36 cellular contexts compared by ENCODE assay signal in the genomic region with DNA sequence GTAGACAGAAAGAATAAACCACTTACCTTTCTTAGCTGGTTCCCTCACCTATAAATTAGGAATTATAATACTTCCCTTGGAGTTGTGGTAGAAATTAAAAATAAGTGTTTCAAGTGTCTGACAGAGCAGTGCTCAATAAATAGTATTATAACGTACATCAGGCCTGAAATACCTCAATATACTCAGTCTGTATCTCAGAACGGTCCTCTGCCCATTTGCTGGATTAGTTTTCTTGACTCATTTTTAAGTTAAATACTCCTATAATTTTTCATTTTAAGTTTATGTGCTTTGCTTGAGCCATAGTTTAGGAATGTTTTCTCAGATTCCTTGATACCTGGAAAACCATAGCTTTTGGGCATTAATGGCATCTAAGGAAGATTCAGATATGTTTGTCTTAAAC. TPM values are rescaled to one million over a fixed set of nuclear protein-coding genes. Genes with fewer than 3 reads are reported as not detected.
DNase-seq lines count a peak whose midpoint lies in the region; ATAC-seq, FAIRE-seq and TF ChIP-seq lines count a peak whose summit lies in the region.
"Had no signal": no experiment of that assay in that cellular context is flagged by ENCODE, and none has a peak within 500 bp of the region (broad histone marks: within the 10 kb centered on the region; RNA-seq: fewer than 3 reads in every experiment).

No MANE protein-coding gene starts in this region.

- H3K4me2 ChIP-seq in HepG2 (ENCODE audit: low read depth, low read length) (no peak overlapping the region), K562 (ENCODE audit: insufficient read depth, low read length) (no peak overlapping the region)
- H3K4me2 ChIP-seq: A549; BLaER1; BLaER1 treated with 17β-estradiol and CSF1 and Interleukin-3, amounts not matched to agents 10 nM and 100 nM had no signal

- H3K4me1 ChIP-seq in HepG2 (ENCODE audit: insufficient read depth, low read length) (no peaks in the 10 kb centered on the region), right lobe of liver (no peaks in the 10 kb centered on the region), HEK293 (ENCODE audit: control insufficient read depth, insufficient read depth, low read length) (peaks cover 26% of the 10 kb centered on the region), K562 (replicated peaks in 1 of 2; ENCODE audit: control insufficient read depth in 2 of 2, insufficient read depth in 2 of 2, low read length in 2 of 2) (no peaks in the 10 kb centered on the region)
- H3K4me1 ChIP-seq: BE2C, Caco-2 had no signal

- no peaks in the 10 kb centered on the region for H3K36me3 Mint-ChIP-seq in T-helper 17 cell (ENCODE audit: low read depth)
- peaks cover 8% of the 10 kb centered on the region for H3K36me3 Mint-ChIP-seq in activated naive CD4-positive, alpha-beta T cell treated with anti-CD3 and anti-CD28 coated beads for 36 hours (ENCODE audit: low read depth)

- H3K4me3 Mint-ChIP-seq in T-helper 17 cell: no peak overlapping the region
- no peak overlapping the region for H3K4me3 Mint-ChIP-seq in activated naive CD4-positive, alpha-beta T cell treated with anti-CD3 and anti-CD28 coated beads for 36 hours
- H3K4me3 Mint-ChIP-seq: B cell; CD14-positive monocyte; CD4-positive, alpha-beta memory T cell; CD4-positive, alpha-beta T cell; CD8-positive, alpha-beta memory T cell; CD8-positive, alpha-beta T cell had no signal

- H3K79me2 ChIP-seq in HepG2 (ENCODE audit: insufficient read depth, low read length): peaks cover 52% of the 10 kb centered on the region
- H3K79me2 ChIP-seq in K562 (ENCODE audit: control insufficient read depth, insufficient read depth, low read length): peaks cover 14% of the 10 kb centered on the region; the same call in 2 of the 3 replicates

- TF ChIP-seq EP300 in HepG2 (IDR thresholded peaks at IDR 0.05; ENCODE audit: low read depth in 2 of 2, low read length in 2 of 2) (no peak), HepG2 (CRISPR knock-in tag; IDR thresholded peaks at IDR 0.05; ENCODE audit: borderline replicate concordance) (no peak), K562 (IDR thresholded peaks at IDR 0.05; ENCODE audit: low read length) (no peak)

- POLR2A ChIA-PET in HepG2 (lab: Yijun Ruan, JAX): interaction anchor here (0.5 kb wide), 1 partner anchor 114 kb away, joined by 3 read pairs; no protein-coding TSS in a partner anchor
- POLR2A ChIA-PET in HEK293 (lab: Yijun Ruan, JAX): no interaction called here
- POLR2A ChIA-PET in K562 (lab: Yijun Ruan, JAX): no interaction called here

- H4K20me1 ChIP-seq in HepG2 (ENCODE audit: insufficient read depth, low read length) (peaks cover 4% of the 10 kb centered on the region; the same call in 1 of the 2 replicates), K562 (replicated peaks; ENCODE audit: control insufficient read depth, insufficient read depth, low read length) (no peaks in the 10 kb centered on the region; the same call in 1 of the 2 replicates)

- H3K27me3 ChIP-seq in HepG2 (ENCODE audit: control insufficient read depth in 1 of 2, insufficient read depth in 2 of 2, low read length in 2 of 2): no peaks in the 10 kb centered on the region
- H3K27me3 ChIP-seq in right lobe of liver: no peaks in the 10 kb centered on the region
- no peaks in the 10 kb centered on the region for H3K27me3 ChIP-seq in K562 (ENCODE audit: control insufficient read depth in 2 of 2, insufficient read depth in 2 of 2, low read length in 2 of 2)
- H3K27me3 ChIP-seq: BE2C; BLaER1; BLaER1 treated with 17β-estradiol and CSF1 and Interleukin-3, amounts not matched to agents 10 nM and 100 nM had no signal

- H3K27me3 Mint-ChIP-seq in T-helper 17 cell: no peaks in the 10 kb centered on the region
- no peaks in the 10 kb centered on the region for H3K27me3 Mint-ChIP-seq in activated naive CD4-positive, alpha-beta T cell treated with anti-CD3 and anti-CD28 coated beads for 36 hours (ENCODE audit: low read depth)
- H3K27me3 Mint-ChIP-seq: B cell; CD4-positive, alpha-beta memory T cell; CD4-positive, alpha-beta T cell; CD4-positive, CD25-positive, alpha-beta regulatory T cell; CD8-positive, alpha-beta memory T cell had no signal

- H3K36me3 ChIP-seq in HepG2 (replicated peaks in 1 of 2; ENCODE audit: control insufficient read depth in 1 of 2, insufficient read depth in 2 of 2, low read length in 2 of 2) (peaks cover 6 to 13% of the 10 kb centered on the region in 2 experiments; a peak in 4 of 5 replicates), right lobe of liver (no peaks in the 10 kb centered on the region), HEK293 (ENCODE audit: control insufficient read depth in 2 of 2, insufficient read depth in 1 of 2, low read length in 2 of 2) (peaks cover 4 to 14% of the 10 kb centered on the region in 2 experiments), K562 (ENCODE audit: control insufficient read depth, insufficient read depth, low read length) (peaks cover 3% of the 10 kb centered on the region; the same call in 1 of the 3 replicates)

- no peak for DNase-seq in HepG2 (ENCODE audit: low spot score)
- no peak for DNase-seq in right lobe of liver
- no peak for DNase-seq in T-helper 17 cell
- DNase-seq in K562 (ENCODE audit: extremely low read depth in 1 of 4, low spot score in 3 of 4): no peak
- no peak for DNase-seq in substantia nigra (lab: John Stamatoyannopoulos, UW)
- DNase-seq in activated CD8-positive, alpha-beta memory T cell treated with anti-CD3 and anti-CD28 coated beads, Interleukin-2, amount 50 U/mL, for 4 hours: no peak
- no peak for DNase-seq in activated naive CD4-positive, alpha-beta T cell treated with anti-CD3 and anti-CD28 coated beads for 36 hours
- DNase-seq: 8988T; ACHN; AML-193; BE2C; C1 segment of cervical spinal cord; Caco-2; Calu3; CD4-positive, alpha-beta memory T cell; CD4-positive, alpha-beta T cell; CD4-positive, CD25-positive, alpha-beta regulatory T cell; CD8-positive, alpha-beta memory T cell; CD8-positive, alpha-beta T cell; COR-L47; DMS 273 treated with DMSO at 0.1 percent for 48 hours; DMS153; DMS53; DMS79; DMS79 treated with DMSO at 0.1 percent for 48 hours; DND-41; EL had no signal

- CTCF ChIA-PET in HepG2 (lab: Yijun Ruan, JAX; ENCODE audit: low intra/inter-chr PET ratio, low total read pairs): no interaction called here
- CTCF ChIA-PET in HEK293 (lab: Yijun Ruan, JAX): no interaction called here
- CTCF ChIA-PET in K562 (lab: Yijun Ruan, JAX; ENCODE audit: low intra/inter-chr PET ratio): no interaction called here
- CTCF ChIA-PET in activated naive CD4-positive, alpha-beta T cell treated with anti-CD3 and anti-CD28 coated beads for 36 hours (lab: Charles Lee): interaction anchor here (1.4 kb wide), 1 partner anchor 19 kb away, joined by 4 read pairs; no protein-coding TSS in a partner anchor

- H3K27ac ChIP-seq in HepG2 (ENCODE audit: extremely low read length, insufficient read depth, low read length) (no peak overlapping the region), right lobe of liver (no peak overlapping the region), HEK293 (ENCODE audit: extremely low read depth, low read depth, low read length) (no peak overlapping the region), K562 (ENCODE audit: extremely low read depth, low read depth, low read length) (no peak overlapping the region), substantia nigra (ENCODE audit: low read depth, low read length, poor library complexity, severe bottlenecking) (no peak overlapping the region)
- H3K27ac ChIP-seq: 22Rv1; A549; BLaER1; BLaER1 treated with 17β-estradiol and CSF1 and Interleukin-3, amounts not matched to agents 10 nM and 100 nM; C4-2B had no signal

- in situ Hi-C loops in HepG2 (cut with HindIII; ENCODE audit: extremely low pct_ligation_motif_present, low pct_unique_long_range_greater_than_20kb) (no loop called here), K562 (cut with MboI) (no loop called here)

- no peak overlapping the region for H3K4me3 ChIP-seq in HepG2 (replicated peaks in 1 of 3; ENCODE audit: insufficient read depth in 1 of 3, low read depth in 2 of 3, low read length in 3 of 3)
- no peak overlapping the region for H3K4me3 ChIP-seq in right lobe of liver
- no peak overlapping the region for H3K4me3 ChIP-seq in HEK293 (ENCODE audit: low read depth, low read length)
- H3K4me3 ChIP-seq in K562: no peak overlapping the region
- H3K4me3 ChIP-seq: A549; BLaER1; BLaER1 treated with 17β-estradiol and CSF1 and Interleukin-3, amounts not matched to agents 10 nM and 100 nM had no signal

- no peak for TF ChIP-seq CTCF in HepG2 (CRISPR knock-in tag; IDR thresholded peaks at IDR 0.05)
- no peak for TF ChIP-seq CTCF in right lobe of liver (IDR thresholded peaks at IDR 0.05)
- TF ChIP-seq CTCF in HEK293 (tag by site-specific recombination; IDR thresholded peaks at IDR 0.05): no peak
- TF ChIP-seq CTCF in K562 (IDR thresholded peaks at IDR 0.05 in 2 of 3, conservative IDR thresholded peaks at IDR 0.05 in 1 of 3; ENCODE audit: insufficient read depth in 2 of 3, low read depth in 1 of 3, low read length in 3 of 3): no peak

- FAIRE-seq in HepG2 (lab: Jason Lieb, UNC) (no peak), K562 (lab: Jason Lieb, UNC) (no peak)
- FAIRE-seq: D721Med had no signal

- intact Hi-C loops in HepG2 (cut with micrococcal nuclease; ENCODE audit: unreplicated experiment): no loop called here
- intact Hi-C loops in right lobe of liver (cut with DNase I): no loop called here
- intact Hi-C loops in K562 (cut with micrococcal nuclease): no loop called here
- intact Hi-C loops in activated naive CD4-positive, alpha-beta T cell treated with anti-CD3 and anti-CD28 coated beads for 36 hours (cut with micrococcal nuclease): no loop called here

- H3K9me1 ChIP-seq in K562 (ENCODE audit: control insufficient read depth, insufficient read depth, low read length): no peaks in the 10 kb centered on the region

- H3K27ac Mint-ChIP-seq in T-helper 17 cell: peak overlapping the region; percentile 69
- H3K27ac Mint-ChIP-seq in activated naive CD4-positive, alpha-beta T cell treated with anti-CD3 and anti-CD28 coated beads for 36 hours: no peak overlapping the region
- H3K27ac Mint-ChIP-seq: B cell had no signal

- 97% methylated on average over 2 of the region's 2 CpGs for WGBS in HepG2 (ENCODE audit: low lambda C conversion rate)
- WGBS in right lobe of liver (ENCODE audit: insufficient coverage, low coverage, low lambda C conversion rate, missing lambda C conversion rate): 96% methylated on average over 2 of the region's 2 CpGs
- WGBS in K562 (ENCODE audit: insufficient coverage, low coverage, missing lambda C conversion rate): 80% methylated on average over 2 of the region's 2 CpGs

- H2AFZ ChIP-seq in HepG2 (ENCODE audit: low read length) (no peak overlapping the region), K562 (ENCODE audit: low read depth, low read length) (no peak overlapping the region)

- peaks cover 48% of the 10 kb centered on the region for H3K4me1 Mint-ChIP-seq in T-helper 17 cell
- peaks cover 40% of the 10 kb centered on the region for H3K4me1 Mint-ChIP-seq in activated naive CD4-positive, alpha-beta T cell treated with anti-CD3 and anti-CD28 coated beads for 36 hours (ENCODE audit: low read depth)

- BruUV-seq in HepG2 (replicated peaks; lab: Mats Ljungman, UMichigan): no TSS peak
- no TSS peak for BruUV-seq in K562 (replicated peaks; lab: Mats Ljungman, UMichigan)

- H3K9ac ChIP-seq in HepG2 (ENCODE audit: insufficient read depth, low read depth, low read length): no peak overlapping the region
- H3K9ac ChIP-seq in K562 (ENCODE audit: insufficient read depth in 1 of 2, low read depth in 2 of 2, low read length in 2 of 2): no peak overlapping the region
- H3K9ac ChIP-seq: BLaER1; BLaER1 treated with 17β-estradiol and CSF1 and Interleukin-3, amounts not matched to agents 10 nM and 100 nM had no signal

- no peak for TF ChIP-seq RAD21 in HepG2 (CRISPR knock-in tag; IDR thresholded peaks at IDR 0.05)
- no peak for TF ChIP-seq RAD21 in K562 (CRISPR knock-in tag; conservative IDR thresholded peaks at IDR 0.05 in 1 of 2, IDR thresholded peaks at IDR 0.05 in 1 of 2)

- H3K9me3 Mint-ChIP-seq in activated naive CD4-positive, alpha-beta T cell treated with anti-CD3 and anti-CD28 coated beads for 36 hours: no peaks in the 10 kb centered on the region
- H3K9me3 Mint-ChIP-seq: CD14-positive monocyte; CD4-positive, alpha-beta memory T cell; CD4-positive, alpha-beta T cell; CD4-positive, CD25-positive, alpha-beta regulatory T cell; CD8-positive, alpha-beta memory T cell; CD8-positive, alpha-beta T cell had no signal

- ATAC-seq in HepG2: no peak
- ATAC-seq in right lobe of liver: no peak
- no peak for ATAC-seq in T-helper 17 cell
- no peak for ATAC-seq in K562
- ATAC-seq: A549; CD8-positive, alpha-beta T cell had no signal

- H3K9me3 ChIP-seq in HepG2 (ENCODE audit: low read length) (no peaks in the 10 kb centered on the region), right lobe of liver (no peaks in the 10 kb centered on the region), HEK293 (ENCODE audit: control insufficient read depth, insufficient read depth, low read depth, low read length) (no peaks in the 10 kb centered on the region), T-helper 17 cell (ENCODE audit: control insufficient read depth, low read length, poor library complexity, severe bottlenecking) (no peaks in the 10 kb centered on the region), K562 (replicated peaks; ENCODE audit: control insufficient read depth, insufficient read depth, low read depth, low read length) (no peaks in the 10 kb centered on the region)
- H3K9me3 ChIP-seq: A549; BE2C; BLaER1; BLaER1 treated with 17β-estradiol and CSF1 and Interleukin-3, amounts not matched to agents 10 nM and 100 nM; Caco-2 had no signal

- no peak for TF ChIP-seq POLR2A in HepG2 (IDR thresholded peaks at IDR 0.05; ENCODE audit: insufficient read depth in 1 of 2, low read depth in 2 of 2, low read length in 2 of 2)
- no peak for TF ChIP-seq POLR2A in right lobe of liver (IDR thresholded peaks at IDR 0.05)
- TF ChIP-seq POLR2A in K562 (conservative IDR thresholded peaks at IDR 0.05): no peak

RNA-seq across cellular contexts. Expression of a gene that starts 22.4 kb away (rescaled TPM):
- total RNA-seq in HepG2 (2016; rRNA removed; fragmentation: Illumina TruSeq; extraction: Trizol) (144 and 251 TPM in 2 replicates), right lobe of liver (10 to 100 TPM; 32.0 to 60.5 (median 50.1) TPM), T-helper 17 cell (10 to 100 TPM; 65.1 to 77.7 TPM), K562 (2014; rRNA removed) (10.2 and 10.4 TPM in 2 replicates), K562 (2014; rRNA removed; fragmentation: Illumina TruSeq; extraction: Trizol) (21.8 and 27.3 TPM in 2 replicates), K562 (2015; rRNA removed; fragmentation: Illumina TruSeq; extraction: Trizol) (21.1 and 21.2 TPM in 2 replicates), K562 (2021) (20.8 and 21.5 TPM in 2 replicates)
- 107 and 120 TPM in 2 replicates for total RNA-seq in HepG2 (2016; cell fraction: cytosol; rRNA removed; fragmentation: Illumina TruSeq; extraction: Trizol; ENCODE audit: low read depth)
- total RNA-seq in HepG2 (2016; cell fraction: insoluble cytoplasmic fraction; rRNA removed; fragmentation: Illumina TruSeq; extraction: Trizol): 143 and 234 TPM in 2 replicates
- 251 and 354 TPM in 2 replicates for total RNA-seq in HepG2 (2016; cell fraction: membrane; rRNA removed; fragmentation: Illumina TruSeq; extraction: Trizol)
- 126 and 127 TPM in 2 replicates for total RNA-seq in HepG2 (2016; cell fraction: nucleus; rRNA removed; fragmentation: Illumina TruSeq; extraction: Trizol)
- polyA plus RNA-seq in HepG2 (2011; rRNA removed) (33.2 and 33.7 TPM in 2 replicates), K562 (2011; rRNA removed) (10.4 and 12.7 TPM in 2 replicates), K562 (2014; fragmentation: Illumina TruSeq; extraction: Trizol) (9.6 and 12.1 TPM in 2 replicates), K562 (2014; fragmentation: Nextera tagmentation; extraction: Ambion mirVana) (1 to 10 TPM; 3.1 to 4.4 TPM), K562 (2014; rRNA removed) (6.2 and 7.6 TPM in 2 replicates)
- 9.5 and 23.4 TPM in 2 replicates for polyA plus RNA-seq in HepG2 (2011; cell fraction: cytosol; rRNA removed)
- 16.4 and 21.5 TPM in 2 replicates for polyA plus RNA-seq in HepG2 (2011; cell fraction: nucleus; rRNA removed)
- polyA plus RNA-seq in HepG2 (2012): 66.9 and 68.2 TPM in 2 replicates
- 7.1 and 8.7 TPM in 2 replicates for polyA plus RNA-seq in HepG2 (2016; cell fraction: cytosol; fragmentation: Illumina TruSeq; extraction: Trizol; ENCODE audit: low read depth)
- polyA plus RNA-seq in HepG2 (2016; cell fraction: insoluble cytoplasmic fraction; fragmentation: Illumina TruSeq; extraction: Trizol; ENCODE audit: low read depth): 97.2 and 109 TPM in 2 replicates
- 24.4 and 27.7 TPM in 2 replicates for polyA plus RNA-seq in HepG2 (2016; cell fraction: membrane; fragmentation: Illumina TruSeq; extraction: Trizol; ENCODE audit: low read depth)
- 58.3 and 60.5 TPM in 2 replicates for polyA plus RNA-seq in HepG2 (2016; cell fraction: nucleus; fragmentation: Illumina TruSeq; extraction: Trizol; ENCODE audit: insufficient read depth, low read depth)
- polyA minus RNA-seq in HepG2 (2011; rRNA and poly(A)+ RNA removed; ENCODE audit: low replicate concordance): 32.3 and 33.4 TPM in 2 replicates
- polyA minus RNA-seq in HepG2 (2011; cell fraction: cytosol; rRNA and poly(A)+ RNA removed): 126 and 147 TPM in 2 replicates
- 187 and 220 TPM in 2 replicates for polyA minus RNA-seq in HepG2 (2011; cell fraction: nucleus; rRNA and poly(A)+ RNA removed)
- 4.8 and 32.4 TPM in 2 replicates for total RNA-seq in K562 (2011; cell fraction: chromatin; rRNA removed; ENCODE audit: low replicate concordance)
- 2.0 and 4.3 TPM in 2 replicates for total RNA-seq in K562 (2011; cell fraction: nucleolus; rRNA removed)
- 8.2 and 10.0 TPM in 2 replicates for total RNA-seq in K562 (2011; cell fraction: nucleoplasm; rRNA removed)
- polyA plus RNA-seq in K562 (2011; cell fraction: cytosol; rRNA removed): 1.4 and 3.6 TPM in 2 replicates
- 3.0 and 4.7 TPM in 2 replicates for polyA plus RNA-seq in K562 (2011; cell fraction: nucleus; rRNA removed)
- polyA plus RNA-seq in K562 (2012): 9.6 and 11.4 TPM in 2 replicates
- 47.5 and 58.8 TPM in 2 replicates for polyA minus RNA-seq in K562 (2011; rRNA and poly(A)+ RNA removed)
- polyA minus RNA-seq in K562 (2011; cell fraction: cytosol; rRNA and poly(A)+ RNA removed): 13.1 and 19.8 TPM in 2 replicates
- polyA minus RNA-seq in K562 (2011; cell fraction: nucleus; rRNA and poly(A)+ RNA removed): 8.8 and 18.4 TPM in 2 replicates
- total RNA-seq in activated naive CD4-positive, alpha-beta T cell treated with anti-CD3 and anti-CD28 coated beads for 36 hours: 10 to 100 TPM; 37.0 to 38.5 TPM
